1 cellular context compared by ENCODE assay signal in the genomic region with DNA sequence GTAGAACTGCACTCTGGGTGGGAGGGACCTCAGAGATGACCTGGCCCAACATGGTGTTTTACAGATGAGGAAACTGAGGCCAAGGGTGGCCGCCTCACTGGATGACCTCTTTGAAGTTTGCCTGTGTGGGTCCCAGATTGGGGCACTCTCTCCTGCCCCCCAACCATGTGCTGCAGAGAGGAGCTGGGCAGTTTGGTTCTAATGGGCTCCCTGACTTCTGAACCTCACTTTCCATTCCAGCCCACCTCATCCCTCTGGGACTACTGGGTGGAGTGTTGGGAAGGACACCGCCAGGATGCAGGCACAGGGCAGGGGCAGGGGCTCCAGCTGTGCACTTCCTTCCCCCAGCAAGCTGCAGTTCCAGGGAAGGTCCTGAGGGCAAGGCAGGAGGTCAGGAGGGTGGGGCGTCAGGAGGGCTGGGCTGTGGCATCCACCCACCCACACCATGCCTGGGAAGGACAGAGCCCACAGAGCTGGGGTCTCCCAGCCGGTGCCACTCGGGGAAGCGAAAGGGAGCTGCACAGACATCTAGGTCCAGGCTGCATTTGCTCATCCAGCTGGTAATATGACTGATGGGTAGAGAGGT.
TF ChIP-seq lines count a peak whose summit lies in the region.

No MANE protein-coding gene starts in this region.

TF ChIP-seq in SK-N-SH treated with all-trans-retinoic acid at 6 μM for 48 hours, 23 proteins besides CTCF, POLR2A, EP300 and RAD21 (continued from another document):
- TF ChIP-seq, protein P1, sequence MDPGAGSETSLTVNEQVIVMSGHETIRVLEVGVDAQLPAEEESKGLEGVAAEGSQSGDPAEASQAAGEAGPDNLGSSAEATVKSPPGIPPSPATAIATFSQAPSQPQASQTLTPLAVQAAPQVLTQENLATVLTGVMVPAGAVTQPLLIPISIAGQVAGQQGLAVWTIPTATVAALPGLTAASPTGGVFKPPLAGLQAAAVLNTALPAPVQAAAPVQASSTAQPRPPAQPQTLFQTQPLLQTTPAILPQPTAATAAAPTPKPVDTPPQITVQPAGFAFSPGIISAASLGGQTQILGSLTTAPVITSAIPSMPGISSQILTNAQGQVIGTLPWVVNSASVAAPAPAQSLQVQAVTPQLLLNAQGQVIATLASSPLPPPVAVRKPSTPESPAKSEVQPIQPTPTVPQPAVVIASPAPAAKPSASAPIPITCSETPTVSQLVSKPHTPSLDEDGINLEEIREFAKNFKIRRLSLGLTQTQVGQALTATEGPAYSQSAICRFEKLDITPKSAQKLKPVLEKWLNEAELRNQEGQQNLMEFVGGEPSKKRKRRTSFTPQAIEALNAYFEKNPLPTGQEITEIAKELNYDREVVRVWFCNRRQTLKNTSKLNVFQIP (CRISPR knock-in tag; IDR thresholded peaks at IDR 0.05; ENCODE audit: borderline replicate concordance, low read depth), result no peak
- TF ChIP-seq ZNF8 (CRISPR knock-in tag; IDR thresholded peaks at IDR 0.05), result no peak
- no peak for TF ChIP-seq CSDC2 (CRISPR knock-in tag; IDR thresholded peaks at IDR 0.05)
- no peak for TF ChIP-seq GLIS3 (CRISPR knock-in tag; IDR thresholded peaks at IDR 0.05)
- no peak for TF ChIP-seq ZFP30 (CRISPR knock-in tag; IDR thresholded peaks at IDR 0.05)
TF ChIP-seq in SK-N-SH treated with all-trans-retinoic acid at 6 μM for 48 hours: peak in this region for 0.
